13 cellular contexts compared by ENCODE assay signal in the genomic region with DNA sequence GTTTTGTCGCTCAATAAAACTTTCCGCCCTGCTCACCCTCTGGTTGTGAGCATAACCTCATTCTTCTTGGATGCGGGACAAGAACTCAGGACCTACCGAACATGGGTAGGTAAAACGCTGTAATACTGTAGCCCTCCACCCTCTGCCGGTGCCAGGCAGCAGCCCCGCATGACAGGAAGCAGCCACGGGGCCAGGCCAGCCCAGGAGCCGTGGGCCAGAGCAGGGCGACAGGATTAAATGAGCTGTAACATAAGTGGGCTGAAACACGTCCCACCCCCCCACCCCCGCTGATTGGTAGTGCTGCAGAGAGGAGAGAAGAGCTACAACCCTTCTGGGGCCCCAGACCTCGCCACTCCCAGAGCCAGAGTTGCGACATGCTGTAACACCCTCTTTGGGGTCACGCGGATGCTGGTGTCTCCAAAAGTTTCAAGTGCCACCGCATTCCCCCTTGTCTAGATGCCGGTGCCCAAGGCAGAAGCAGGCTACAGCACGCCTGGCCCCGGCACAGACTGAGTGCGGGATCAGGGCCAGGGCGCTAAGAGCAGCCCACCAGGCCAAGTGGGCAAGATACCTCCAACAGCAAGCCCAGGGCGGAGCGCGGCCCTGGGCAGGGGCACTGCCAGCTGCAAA.
"Had no signal": no experiment of that assay in that cellular context is flagged by ENCODE, and none has a peak within 500 bp of the region (broad histone marks: within the 10 kb centered on the region; RNA-seq: fewer than 3 reads in every experiment).

No MANE protein-coding gene starts in this region.

- ATAC-seq: left colon had no signal

- H3K36me3 ChIP-seq: tibial artery, uterus, WERI-Rb-1 had no signal

- H3K27me3 Mint-ChIP-seq: brain had no signal

- H3K4me3 Mint-ChIP-seq: brain, nephron had no signal

- H3K27ac Mint-ChIP-seq: brain, nephron had no signal

- H3K4me1 ChIP-seq: uterus had no signal

- H3K27me3 ChIP-seq: tibial artery, uterus had no signal

- H3K4me3 ChIP-seq: tibial artery, uterus had no signal

- H3K27ac ChIP-seq: tibial artery, uterus, WERI-Rb-1 had no signal

- H3K9me3 ChIP-seq: tibial artery, uterus had no signal

- DNase-seq: activated CD4-positive, alpha-beta T cell treated with anti-CD3 and anti-CD28 coated beads for 48 hours; activated CD8-positive, alpha-beta memory T cell treated with anti-CD3 and anti-CD28 coated beads for 24 hours; activated naive CD4-positive, alpha-beta T cell treated with anti-CD3 and anti-CD28 coated beads, Interleukin-2, amount 50 U/mL, for 16 hours; amniotic stem cell; effector memory CD4-positive, alpha-beta T cell; hypothalamus; left colon; T-helper 9 cell; tibial artery; uterus; WERI-Rb-1 had no signal
